Comparison of ENCODE assay signal across 2 cellular contexts in genomic region chr1:1523652-1524051, GRCh38. TPM values are rescaled to one million over a fixed set of nuclear protein-coding genes. Genes with fewer than 3 reads are reported as not detected.
"Had no signal": no experiment of that assay in that cellular context is flagged by ENCODE, and none has a peak within 500 bp of the region (broad histone marks: within the 10 kb centered on the region; RNA-seq: fewer than 3 reads in every experiment).

No MANE protein-coding gene starts in this region.

RNA-seq across cellular contexts. Expression of gene TMEM240, which starts 16.8 kb away (rescaled TPM):
- total RNA-seq: esophagus mucosa, mononuclear cell had no signal
